Comparison of ENCODE assay signal across 1 cellular context in the genomic region with DNA sequence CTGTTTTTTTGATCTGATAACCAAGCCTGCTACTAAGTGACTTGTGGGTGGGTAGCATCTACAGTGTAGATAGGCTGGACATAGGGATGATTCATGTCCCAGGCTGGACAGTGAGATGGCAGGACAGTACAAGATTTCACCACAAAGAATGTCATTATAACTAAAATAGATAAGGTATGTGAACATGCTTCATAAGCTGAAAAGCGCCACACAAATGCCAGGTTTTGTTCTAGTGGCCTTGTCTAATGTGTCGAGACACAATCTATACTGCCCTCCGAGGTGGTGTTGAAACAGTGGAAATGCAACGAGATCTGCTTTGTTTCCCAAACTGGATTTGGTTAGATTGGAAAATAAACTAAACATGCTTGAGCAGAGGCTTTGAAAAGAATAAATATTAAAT.
TF ChIP-seq lines count a peak whose summit lies in the region.

No MANE protein-coding gene starts in this region.

TF ChIP-seq in GM23338, 12 proteins besides CTCF, POLR2A, EP300 and RAD21 (continued from another document):
- TF ChIP-seq, protein P1, sequence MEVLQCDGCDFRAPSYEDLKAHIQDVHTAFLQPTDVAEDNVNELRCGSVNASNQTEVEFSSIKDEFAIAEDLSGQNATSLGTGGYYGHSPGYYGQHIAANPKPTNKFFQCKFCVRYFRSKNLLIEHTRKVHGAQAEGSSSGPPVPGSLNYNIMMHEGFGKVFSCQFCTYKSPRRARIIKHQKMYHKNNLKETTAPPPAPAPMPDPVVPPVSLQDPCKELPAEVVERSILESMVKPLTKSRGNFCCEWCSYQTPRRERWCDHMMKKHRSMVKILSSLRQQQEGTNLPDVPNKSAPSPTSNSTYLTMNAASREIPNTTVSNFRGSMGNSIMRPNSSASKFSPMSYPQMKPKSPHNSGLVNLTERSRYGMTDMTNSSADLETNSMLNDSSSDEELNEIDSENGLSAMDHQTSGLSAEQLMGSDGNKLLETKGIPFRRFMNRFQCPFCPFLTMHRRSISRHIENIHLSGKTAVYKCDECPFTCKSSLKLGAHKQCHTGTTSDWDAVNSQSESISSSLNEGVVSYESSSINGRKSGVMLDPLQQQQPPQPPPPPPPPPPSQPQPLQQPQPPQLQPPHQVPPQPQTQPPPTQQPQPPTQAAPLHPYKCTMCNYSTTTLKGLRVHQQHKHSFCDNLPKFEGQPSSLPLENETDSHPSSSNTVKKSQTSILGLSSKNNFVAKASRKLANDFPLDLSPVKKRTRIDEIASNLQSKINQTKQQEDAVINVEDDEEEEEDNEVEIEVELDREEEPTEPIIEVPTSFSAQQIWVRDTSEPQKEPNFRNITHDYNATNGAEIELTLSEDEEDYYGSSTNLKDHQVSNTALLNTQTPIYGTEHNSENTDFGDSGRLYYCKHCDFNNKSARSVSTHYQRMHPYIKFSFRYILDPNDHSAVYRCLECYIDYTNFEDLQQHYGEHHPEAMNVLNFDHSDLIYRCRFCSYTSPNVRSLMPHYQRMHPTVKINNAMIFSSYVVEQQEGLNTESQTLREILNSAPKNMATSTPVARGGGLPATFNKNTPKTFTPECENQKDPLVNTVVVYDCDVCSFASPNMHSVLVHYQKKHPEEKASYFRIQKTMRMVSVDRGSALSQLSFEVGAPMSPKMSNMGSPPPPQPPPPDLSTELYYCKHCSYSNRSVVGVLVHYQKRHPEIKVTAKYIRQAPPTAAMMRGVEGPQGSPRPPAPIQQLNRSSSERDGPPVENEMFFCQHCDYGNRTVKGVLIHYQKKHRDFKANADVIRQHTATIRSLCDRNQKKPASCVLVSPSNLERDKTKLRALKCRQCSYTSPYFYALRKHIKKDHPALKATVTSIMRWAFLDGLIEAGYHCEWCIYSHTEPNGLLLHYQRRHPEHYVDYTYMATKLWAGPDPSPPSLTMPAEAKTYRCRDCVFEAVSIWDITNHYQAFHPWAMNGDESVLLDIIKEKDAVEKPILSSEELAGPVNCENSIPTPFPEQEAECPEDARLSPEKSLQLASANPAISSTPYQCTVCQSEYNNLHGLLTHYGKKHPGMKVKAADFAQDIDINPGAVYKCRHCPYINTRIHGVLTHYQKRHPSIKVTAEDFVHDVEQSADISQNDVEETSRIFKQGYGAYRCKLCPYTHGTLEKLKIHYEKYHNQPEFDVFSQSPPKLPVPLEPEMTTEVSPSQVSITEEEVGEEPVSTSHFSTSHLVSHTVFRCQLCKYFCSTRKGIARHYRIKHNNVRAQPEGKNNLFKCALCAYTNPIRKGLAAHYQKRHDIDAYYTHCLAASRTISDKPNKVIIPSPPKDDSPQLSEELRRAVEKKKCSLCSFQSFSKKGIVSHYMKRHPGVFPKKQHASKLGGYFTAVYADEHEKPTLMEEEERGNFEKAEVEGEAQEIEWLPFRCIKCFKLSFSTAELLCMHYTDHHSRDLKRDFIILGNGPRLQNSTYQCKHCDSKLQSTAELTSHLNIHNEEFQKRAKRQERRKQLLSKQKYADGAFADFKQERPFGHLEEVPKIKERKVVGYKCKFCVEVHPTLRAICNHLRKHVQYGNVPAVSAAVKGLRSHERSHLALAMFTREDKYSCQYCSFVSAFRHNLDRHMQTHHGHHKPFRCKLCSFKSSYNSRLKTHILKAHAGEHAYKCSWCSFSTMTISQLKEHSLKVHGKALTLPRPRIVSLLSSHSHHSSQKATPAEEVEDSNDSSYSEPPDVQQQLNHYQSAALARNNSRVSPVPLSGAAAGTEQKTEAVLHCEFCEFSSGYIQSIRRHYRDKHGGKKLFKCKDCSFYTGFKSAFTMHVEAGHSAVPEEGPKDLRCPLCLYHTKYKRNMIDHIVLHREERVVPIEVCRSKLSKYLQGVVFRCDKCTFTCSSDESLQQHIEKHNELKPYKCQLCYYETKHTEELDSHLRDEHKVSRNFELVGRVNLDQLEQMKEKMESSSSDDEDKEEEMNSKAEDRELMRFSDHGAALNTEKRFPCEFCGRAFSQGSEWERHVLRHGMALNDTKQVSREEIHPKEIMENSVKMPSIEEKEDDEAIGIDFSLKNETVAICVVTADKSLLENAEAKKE (CRISPR knock-in tag; IDR thresholded peaks at IDR 0.05): no peak
- no peak for TF ChIP-seq ZNF114 (CRISPR knock-in tag; IDR thresholded peaks at IDR 0.05)
- no peak for TF ChIP-seq POLR2AphosphoS5 (IDR thresholded peaks at IDR 0.05; ENCODE audit: low read depth)
- TF ChIP-seq, protein P2, sequence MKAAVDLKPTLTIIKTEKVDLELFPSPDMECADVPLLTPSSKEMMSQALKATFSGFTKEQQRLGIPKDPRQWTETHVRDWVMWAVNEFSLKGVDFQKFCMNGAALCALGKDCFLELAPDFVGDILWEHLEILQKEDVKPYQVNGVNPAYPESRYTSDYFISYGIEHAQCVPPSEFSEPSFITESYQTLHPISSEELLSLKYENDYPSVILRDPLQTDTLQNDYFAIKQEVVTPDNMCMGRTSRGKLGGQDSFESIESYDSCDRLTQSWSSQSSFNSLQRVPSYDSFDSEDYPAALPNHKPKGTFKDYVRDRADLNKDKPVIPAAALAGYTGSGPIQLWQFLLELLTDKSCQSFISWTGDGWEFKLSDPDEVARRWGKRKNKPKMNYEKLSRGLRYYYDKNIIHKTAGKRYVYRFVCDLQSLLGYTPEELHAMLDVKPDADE (IDR thresholded peaks at IDR 0.05): no peak
- TF ChIP-seq JUNB (IDR thresholded peaks at IDR 0.05; ENCODE audit: unreplicated experiment): no peak
